ENCODE assay signal across 9 cellular contexts in genomic region chrX:129772796-129773431, GRCh38. TPM values are rescaled to one million over a fixed set of nuclear protein-coding genes. Genes with fewer than 3 reads are reported as not detected.
A peak's percentile ranks its signal among the peaks of the same experiment; 100 is the strongest.
DNase-seq lines count a peak whose midpoint lies in the region; ATAC-seq and TF ChIP-seq lines count a peak whose summit lies in the region.
"Had no signal": no experiment of that assay in that cellular context is flagged by ENCODE, and none has a peak within 500 bp of the region (broad histone marks: within the 10 kb centered on the region; RNA-seq: fewer than 3 reads in every experiment).

No MANE protein-coding gene starts in this region.

- in situ Hi-C loops in mammary epithelial cell (cut with MboI; ENCODE audit: low sequenced_read_pairs in 2 of 2): no loop called here

- H3K4me3 ChIP-seq in breast epithelium: no peak overlapping the region
- H3K4me3 ChIP-seq in mammary epithelial cell (replicated peaks in 1 of 3; ENCODE audit: insufficient read depth in 1 of 3, low read depth in 2 of 3, low read length in 3 of 3): no peak overlapping the region
- no peak overlapping the region for H3K4me3 ChIP-seq in right cardiac atrium (ENCODE audit: low read length)

- H3K9me3 ChIP-seq in breast epithelium: no peaks in the 10 kb centered on the region
- peaks cover 2% of the 10 kb centered on the region for H3K9me3 ChIP-seq in mammary epithelial cell (replicated peaks; ENCODE audit: insufficient read depth, low read length)
- H3K9me3 ChIP-seq in right cardiac atrium (ENCODE audit: control insufficient read depth, low read length): no peaks in the 10 kb centered on the region

- no peaks in the 10 kb centered on the region for H3K79me2 ChIP-seq in mammary epithelial cell (ENCODE audit: insufficient read depth, low read length)

- WGBS in mammary epithelial cell (ENCODE audit: low coverage, missing lambda C conversion rate): 80% methylated on average over 11 of the region's 14 CpGs
- 55% methylated on average over 14 of the region's 14 CpGs for WGBS in right cardiac atrium

- no peak for TF ChIP-seq CTCF in breast epithelium (IDR thresholded peaks at IDR 0.05)
- no peak for TF ChIP-seq CTCF in mammary epithelial cell (conservative IDR thresholded peaks at IDR 0.05 in 1 of 2, IDR thresholded peaks at IDR 0.05 in 1 of 2; ENCODE audit: extremely low read depth in 1 of 2, insufficient read depth in 1 of 2, low read depth in 1 of 2, low read length in 2 of 2)

- H3K36me3 ChIP-seq in breast epithelium (no peaks in the 10 kb centered on the region), mammary epithelial cell (ENCODE audit: insufficient read depth, low read length) (no peaks in the 10 kb centered on the region)

- H4K20me1 ChIP-seq in mammary epithelial cell (ENCODE audit: insufficient read depth, low read length): no peaks in the 10 kb centered on the region

- H3K27me3 Mint-ChIP-seq in T-helper 1 cell treated with Interleukin-12 subunit alpha and Interleukin-12 subunit beta and Interleukin-4 antibody, amounts not matched to agents 30 μg/mL and 1 μg/mL, for 36 hours (ENCODE audit: low read depth): no peaks in the 10 kb centered on the region

- no peaks in the 10 kb centered on the region for H3K4me1 ChIP-seq in breast epithelium
- H3K4me1 ChIP-seq in mammary epithelial cell (ENCODE audit: insufficient read depth, low read length): no peaks in the 10 kb centered on the region
- H3K4me1 ChIP-seq in right cardiac atrium (ENCODE audit: control insufficient read depth, insufficient read depth, low read length): no peaks in the 10 kb centered on the region

- intact Hi-C loops in breast epithelium (cut with DNase I; ENCODE audit: low total_unique reads) (no loop called here), mammary epithelial cell (cut with micrococcal nuclease) (no loop called here), right cardiac atrium (cut with DNase I) (no loop called here)

- H3K9me3 Mint-ChIP-seq in T-helper 1 cell treated with Interleukin-12 subunit alpha and Interleukin-12 subunit beta and Interleukin-4 antibody, amounts not matched to agents 30 μg/mL and 1 μg/mL, for 36 hours: no peaks in the 10 kb centered on the region

- CTCF ChIA-PET in mammary epithelial cell (lab: Charles Lee; ENCODE audit: low non-redundant PET): no interaction called here

- peak overlapping the region; percentile 97 for H3K27ac Mint-ChIP-seq in T-helper 1 cell treated with Interleukin-12 subunit alpha and Interleukin-12 subunit beta and Interleukin-4 antibody, amounts not matched to agents 30 μg/mL and 1 μg/mL, for 36 hours

- ATAC-seq in HG03064 (IDR thresholded peaks at IDR 0.05; ENCODE audit: low read depth, unreplicated experiment) (peak; percentile 63), right cardiac atrium (peak; percentile 48 to 72)

- peak overlapping the region; percentile 36 for H3K4me3 Mint-ChIP-seq in T-helper 1 cell treated with Interleukin-12 subunit alpha and Interleukin-12 subunit beta and Interleukin-4 antibody, amounts not matched to agents 30 μg/mL and 1 μg/mL, for 36 hours

- dilution Hi-C loops in mammary epithelial cell (cut with HindIII; ENCODE audit: low sequenced_read_pairs): no loop called here

- H3K9ac ChIP-seq in mammary epithelial cell (ENCODE audit: insufficient read depth, low read length): no peak overlapping the region

- H3K27me3 ChIP-seq in breast epithelium (no peaks in the 10 kb centered on the region), mammary epithelial cell (ENCODE audit: insufficient read depth, low read length) (no peaks in the 10 kb centered on the region), right cardiac atrium (ENCODE audit: control insufficient read depth, insufficient read depth) (no peaks in the 10 kb centered on the region)

- no peak for TF ChIP-seq POLR2A in breast epithelium (IDR thresholded peaks at IDR 0.05)

- peak in 1 of 2 donors; percentile 50 for DNase-seq in breast epithelium (ENCODE audit: low spot score in 2 of 2)
- DNase-seq in mammary epithelial cell: no peak
- DNase-seq in right cardiac atrium: peak; percentile 51 to 85 (median 76)
- DNase-seq in ureter (ENCODE audit: low spot score): peak; percentile 61
- no peak for DNase-seq in DMS 273 treated with DMSO at 0.1 percent for 48 hours (lab: John Stamatoyannopoulos, UW)
- DNase-seq in SW 1271 (lab: John Stamatoyannopoulos, UW): no peak

- H2AFZ ChIP-seq in mammary epithelial cell (ENCODE audit: low read depth, low read length): no peak overlapping the region

- H3K4me2 ChIP-seq in mammary epithelial cell (ENCODE audit: insufficient read depth, low read depth, low read length): no peak overlapping the region

- H3K36me3 Mint-ChIP-seq in T-helper 1 cell treated with Interleukin-12 subunit alpha and Interleukin-12 subunit beta and Interleukin-4 antibody, amounts not matched to agents 30 μg/mL and 1 μg/mL, for 36 hours (ENCODE audit: low read depth): peaks cover 2% of the 10 kb centered on the region

- H3K27ac ChIP-seq in breast epithelium: peak overlapping the region; percentile 13 to 21
- no peak overlapping the region for H3K27ac ChIP-seq in mammary epithelial cell (ENCODE audit: insufficient read depth, low read depth, low read length)
- no peak overlapping the region for H3K27ac ChIP-seq in right cardiac atrium (ENCODE audit: low read length)
- H3K27ac ChIP-seq: C4-2B had no signal

- BruUV-seq in mammary epithelial cell (replicated peaks; lab: Mats Ljungman, UMichigan): no TSS peak

- H3K4me1 Mint-ChIP-seq in T-helper 1 cell treated with Interleukin-12 subunit alpha and Interleukin-12 subunit beta and Interleukin-4 antibody, amounts not matched to agents 30 μg/mL and 1 μg/mL, for 36 hours (ENCODE audit: low read depth): peaks cover 57% of the 10 kb centered on the region

RNA-seq across cellular contexts. Expression of gene SASH3, which starts 6.8 kb away (rescaled TPM):
- total RNA-seq in breast epithelium (10 to 100 TPM in 1 of 3 donors, 1 to 10 TPM in 2; 6.6 to 18.7 (median 10.0) TPM), mammary epithelial cell (not detected), right cardiac atrium (1 to 10 TPM; 2.1 to 6.0 (median 4.5) TPM), ureter (8.4 TPM)
- polyA plus RNA-seq in mammary epithelial cell (not detected), right cardiac atrium (0.93 TPM)
- polyA minus RNA-seq in mammary epithelial cell: not detected

RNA-seq across cellular contexts. Expression of gene XPNPEP2, which starts 34.1 kb away (rescaled TPM):
- 10 to 100 TPM in 1 of 3 donors, 1 to 10 TPM in 1, under 1 TPM in 1; 0.44 to 12.8 (median 3.9) TPM for total RNA-seq in breast epithelium
- not detected for total RNA-seq in mammary epithelial cell
- polyA plus RNA-seq in mammary epithelial cell: not detected
- not detected for polyA minus RNA-seq in mammary epithelial cell
- total RNA-seq in right cardiac atrium: 1 to 10 TPM; 2.4 to 4.1 (median 3.2) TPM
- polyA plus RNA-seq in right cardiac atrium: 1.3 TPM
- total RNA-seq in ureter: 6.0 TPM

Comparison
In these comparisons a context has a peak if more than half of its experiments do, and no peak if none do; other contexts are left out.
1. H3K27ac ChIP-seq: peak in breast epithelium (2 of 2); none in mammary epithelial cell (single experiment) and right cardiac atrium (single experiment).
2. DNase-seq: peak in right cardiac atrium (3 of 3) and ureter (single experiment); none in mammary epithelial cell (single experiment), DMS 273 treated with DMSO at 0.1 percent for 48 hours (single experiment) and SW 1271 (0 of 2).